In genomic region chr6:99036672-99037071, GRCh38 we compare ENCODE assay signal across 5 cellular contexts.
"Had no signal": no experiment of that assay in that cellular context is flagged by ENCODE, and none has a peak within 500 bp of the region (broad histone marks: within the 10 kb centered on the region; RNA-seq: fewer than 3 reads in every experiment).

No MANE protein-coding gene starts in this region.

- H3K27ac ChIP-seq: HL-60 had no signal

- DNase-seq: IMR-90, KBM-7 had no signal

- H3K27me3 Mint-ChIP-seq: IgD-negative memory B cell had no signal

- H3K4me3 Mint-ChIP-seq: IgD-negative memory B cell had no signal

- H3K4me3 ChIP-seq: K562 had no signal

- H3K36me3 Mint-ChIP-seq: IgD-negative memory B cell had no signal

- H3K4me1 Mint-ChIP-seq: IgD-negative memory B cell had no signal
